8 cellular contexts compared by ENCODE assay signal in genomic region chr6:147506704-147507114, GRCh38. TPM values are rescaled to one million over a fixed set of nuclear protein-coding genes. Genes with fewer than 3 reads are reported as not detected.
DNase-seq lines count a peak whose midpoint lies in the region; ATAC-seq and TF ChIP-seq lines count a peak whose summit lies in the region.

No MANE protein-coding gene starts in this region.

- peak; percentile 30 to 56 for DNase-seq in NCI-H2081 (lab: John Stamatoyannopoulos, UW)
- no peak for DNase-seq in NCI-H2081 treated with DMSO at 0.1 percent for 48 hours (lab: John Stamatoyannopoulos, UW)
- DNase-seq in NCI-H748 (lab: John Stamatoyannopoulos, UW; ENCODE audit: unreplicated experiment): peak; percentile 80
- peak; percentile 85 for DNase-seq in Right ventricle myocardium superior
- no peak for DNase-seq in HPDE6-E6E7 (ENCODE audit: extremely low spot score)

- H3K4me1 ChIP-seq in parathyroid adenoma: no peaks in the 10 kb centered on the region

- H3K27ac ChIP-seq in parathyroid adenoma: no peak overlapping the region

- TF ChIP-seq CTCF in parathyroid adenoma (IDR thresholded peaks at IDR 0.05): peak; percentile 79

- H3K27ac Mint-ChIP-seq in activated naive CD4-positive, alpha-beta T cell treated with anti-CD3 and anti-CD28 coated beads, Interleukin-2, amount 50 U/mL, for 24 hours: no peak overlapping the region

- ATAC-seq in HG02981 (IDR thresholded peaks at IDR 0.05; ENCODE audit: unreplicated experiment) (peak; percentile 34), Right ventricle myocardium superior (ENCODE audit: poor library complexity) (peak; percentile 83)

- H3K36me3 Mint-ChIP-seq in activated naive CD4-positive, alpha-beta T cell treated with anti-CD3 and anti-CD28 coated beads, Interleukin-2, amount 50 U/mL, for 24 hours: no peaks in the 10 kb centered on the region

- H3K9me3 Mint-ChIP-seq in activated naive CD4-positive, alpha-beta T cell treated with anti-CD3 and anti-CD28 coated beads, Interleukin-2, amount 50 U/mL, for 24 hours: no peaks in the 10 kb centered on the region

- peaks cover 51% of the 10 kb centered on the region for H3K27me3 Mint-ChIP-seq in activated naive CD4-positive, alpha-beta T cell treated with anti-CD3 and anti-CD28 coated beads, Interleukin-2, amount 50 U/mL, for 24 hours

- peak overlapping the region; percentile 15 for H3K4me3 Mint-ChIP-seq in activated naive CD4-positive, alpha-beta T cell treated with anti-CD3 and anti-CD28 coated beads, Interleukin-2, amount 50 U/mL, for 24 hours

- H3K79me2 ChIP-seq in parathyroid adenoma: no peaks in the 10 kb centered on the region

- H3K36me3 ChIP-seq in parathyroid adenoma (ENCODE audit: control insufficient read depth, insufficient read depth, low read length): no peaks in the 10 kb centered on the region

- H3K4me1 Mint-ChIP-seq in activated naive CD4-positive, alpha-beta T cell treated with anti-CD3 and anti-CD28 coated beads, Interleukin-2, amount 50 U/mL, for 24 hours: peaks cover 10% of the 10 kb centered on the region

- H3K9me3 ChIP-seq in parathyroid adenoma (ENCODE audit: control insufficient read depth, low read length): no peaks in the 10 kb centered on the region

- peak overlapping the region; percentile 68 for H3K4me2 ChIP-seq in parathyroid adenoma (ENCODE audit: low read length)

- H3K9ac ChIP-seq in parathyroid adenoma: no peak overlapping the region

- peak overlapping the region; percentile 65 for H2AFZ ChIP-seq in parathyroid adenoma

- intact Hi-C loops in Right ventricle myocardium superior (cut with DNase I): loop anchor here (2.0 kb wide), 2 partner anchors 144 to 660 kb away; no protein-coding TSS in a partner anchor

- no peaks in the 10 kb centered on the region for H3K27me3 ChIP-seq in parathyroid adenoma (ENCODE audit: control insufficient read depth, insufficient read depth, low read length)

- no peak overlapping the region for H3K4me3 ChIP-seq in parathyroid adenoma (ENCODE audit: low read depth, low read length)

RNA-seq across cellular contexts. Expression of gene SAMD5, which starts 1.8 kb away (rescaled TPM):
- 1.00 TPM for total RNA-seq in Right ventricle myocardium superior

Comparison
In these comparisons a context has a peak if more than half of its experiments do, and no peak if none do; other contexts are left out.
1. DNase-seq: peak in NCI-H2081 (2 of 2), NCI-H748 (single experiment) and Right ventricle myocardium superior (single experiment); none in NCI-H2081 treated with DMSO at 0.1 percent for 48 hours (single experiment) and HPDE6-E6E7 (single experiment).